Comparison of ENCODE assay signal across 11 cellular contexts in genomic region chr7:93016085-93016471, GRCh38.
DNase-seq lines count a peak whose midpoint lies in the region; ATAC-seq, FAIRE-seq and TF ChIP-seq lines count a peak whose summit lies in the region.
"Had no signal": no experiment of that assay in that cellular context is flagged by ENCODE, and none has a peak within 500 bp of the region (broad histone marks: within the 10 kb centered on the region; RNA-seq: fewer than 3 reads in every experiment).

No MANE protein-coding gene starts in this region.

- peak; percentile 34 for DNase-seq in GM03348 (ENCODE audit: low spot score)
- DNase-seq in NOMO-1 treated with dmso at 0.1 percent for 144 hours (lab: John Stamatoyannopoulos, UW; ENCODE audit: unreplicated experiment) = peak; percentile 97
- peak; percentile 57 for DNase-seq in endothelial cell of umbilical vein (ENCODE audit: low read depth, low spot score)
- DNase-seq in prostate gland (ENCODE audit: low spot score) = peak; percentile 11
- DNase-seq in activated gamma-delta T cell (lab: John Stamatoyannopoulos, UW) = no peak
- DNase-seq in H9 = no peak
- DNase-seq in NCI-H2196 treated with DMSO at 0.1 percent for 48 hours (lab: John Stamatoyannopoulos, UW; ENCODE audit: unreplicated experiment) = no peak
- DNase-seq: NCI-H1048; stimulated activated CD4-positive, alpha-beta T cell treated with anti-CD3 and anti-CD28 coated beads, Interleukin-4, amount 100 ng/mL, for 4 hours; T-helper 9 cell had no signal

- dilution Hi-C loops in endothelial cell of umbilical vein (cut with MboI; ENCODE audit: extremely low pct_ligation_motif_present, low sequenced_read_pairs) = no loop called here

- no peaks in the 10 kb centered on the region for H3K23me2 ChIP-seq in H9 (ENCODE audit: insufficient read length, low read depth, low read length, poor library complexity, severe bottlenecking)

- H3K79me2 ChIP-seq in endothelial cell of umbilical vein (ENCODE audit: control insufficient read depth, insufficient read depth, low read length) (no peaks in the 10 kb centered on the region), H9 (ENCODE audit: insufficient read depth, low read length) (no peaks in the 10 kb centered on the region)

- H3K27me3 ChIP-seq in endothelial cell of umbilical vein (ENCODE audit: control insufficient read depth in 2 of 2, insufficient read depth in 2 of 2, low read length in 2 of 2) = no peaks in the 10 kb centered on the region
- no peaks in the 10 kb centered on the region for H3K27me3 ChIP-seq in prostate gland (replicated peaks; ENCODE audit: insufficient read depth)
- H3K27me3 ChIP-seq in H9 (ENCODE audit: insufficient read depth, low read length) = no peaks in the 10 kb centered on the region

- H3K4me3 Mint-ChIP-seq in H9 = no peak overlapping the region

- no peak for ATAC-seq in GM18517 (IDR thresholded peaks at IDR 0.05; ENCODE audit: unreplicated experiment)

- no peak overlapping the region for H2BK5ac ChIP-seq in H9 (ENCODE audit: insufficient read length, low read length)

- H4K20me1 ChIP-seq in endothelial cell of umbilical vein (replicated peaks; ENCODE audit: control insufficient read depth, extremely low read depth, insufficient read depth, low read length) (no peaks in the 10 kb centered on the region), H9 (ENCODE audit: control insufficient read depth, insufficient read depth, insufficient read length) (no peaks in the 10 kb centered on the region)

- H2BK20ac ChIP-seq in H9 (ENCODE audit: low read depth, low read length, poor library complexity, severe bottlenecking) = no peak overlapping the region

- H3K27ac ChIP-seq in endothelial cell of umbilical vein (ENCODE audit: insufficient read depth, low read depth, low read length) (peak overlapping the region; percentile 89), prostate gland (no peak overlapping the region), H9 (ENCODE audit: insufficient read length, low read depth, low read length) (no peak overlapping the region)

- no peak overlapping the region for H2BK12ac ChIP-seq in H9 (ENCODE audit: insufficient read length, low read depth, low read length)

- H3K79me1 ChIP-seq in H9 (ENCODE audit: insufficient read depth, low read depth, low read length, poor library complexity, severe bottlenecking) = no peaks in the 10 kb centered on the region

- H3K4me3 ChIP-seq in endothelial cell of umbilical vein (replicated peaks in 1 of 3; ENCODE audit: insufficient read depth in 1 of 3, low read depth in 1 of 3, low read length in 3 of 3) (no peak overlapping the region), prostate gland (no peak overlapping the region)

- H3K9ac ChIP-seq in endothelial cell of umbilical vein (replicated peaks; ENCODE audit: extremely low read depth, insufficient read depth, low read length) (peak overlapping the region; percentile 69), H9 (ENCODE audit: extremely low read depth, insufficient read length, low read length) (no peak overlapping the region)

- H2BK120ac ChIP-seq in H9 (ENCODE audit: low read depth, low read length, poor library complexity, severe bottlenecking) = no peak overlapping the region

- H3K4me2 ChIP-seq in endothelial cell of umbilical vein (ENCODE audit: insufficient read depth, low read length) (peak overlapping the region; percentile 53), H9 (ENCODE audit: insufficient read depth, insufficient read length, low read length) (no peak overlapping the region)

- no peak overlapping the region for H3K23ac ChIP-seq in H9 (ENCODE audit: insufficient read length, low read depth, low read length)

- no peaks in the 10 kb centered on the region for H3K9me3 Mint-ChIP-seq in H9

- no peaks in the 10 kb centered on the region for H3K36me3 Mint-ChIP-seq in H9 (ENCODE audit: insufficient read depth in 1 of 3, low read depth in 3 of 3)

- H3K9me3 ChIP-seq in endothelial cell of umbilical vein (replicated peaks; ENCODE audit: control insufficient read depth, insufficient read depth, low read length) (no peaks in the 10 kb centered on the region), prostate gland (no peaks in the 10 kb centered on the region), H9 (ENCODE audit: control insufficient read depth, low read depth, low read length) (no peaks in the 10 kb centered on the region)

- H3T11ph ChIP-seq in H9 (ENCODE audit: low read length) = no peak overlapping the region

- TF ChIP-seq CTCF in endothelial cell of umbilical vein (IDR thresholded peaks at IDR 0.05; ENCODE audit: extremely low read depth in 1 of 2, insufficient read depth in 1 of 2, low read depth in 1 of 2, low read length in 2 of 2) = no peak
- no peak for TF ChIP-seq CTCF in prostate gland (IDR thresholded peaks at IDR 0.05)
- TF ChIP-seq CTCF in H9 (conservative IDR thresholded peaks at IDR 0.05) = no peak

- H3K36me3 ChIP-seq in endothelial cell of umbilical vein (ENCODE audit: control insufficient read depth in 2 of 2, extremely low read depth in 1 of 2, insufficient read depth in 2 of 2, low read length in 2 of 2) = no peaks in the 10 kb centered on the region
- no peaks in the 10 kb centered on the region for H3K36me3 ChIP-seq in prostate gland

- H3K9me1 ChIP-seq in endothelial cell of umbilical vein (replicated peaks; ENCODE audit: control insufficient read depth, extremely low read depth, insufficient read depth, low read length) = no peaks in the 10 kb centered on the region

- no peak overlapping the region for H3K18ac ChIP-seq in H9 (ENCODE audit: insufficient read length, low read depth, low read length)

- H2AFZ ChIP-seq in endothelial cell of umbilical vein (ENCODE audit: low read depth, low read length) (peak overlapping the region; percentile 87), H9 (ENCODE audit: low read length) (no peak overlapping the region)

- 9% methylated on average over 4 of the region's 4 CpGs for WGBS in prostate gland
- WGBS in H9 (ENCODE audit: extremely low coverage, insufficient read length, low lambda C conversion rate) = no CpG with 5 or more reads among the region's 4 CpGs

- CTCF ChIA-PET in endothelial cell of umbilical vein (lab: Charles Lee) = interaction anchor here (0.7 to 1.4 kb wide), 2 partner anchors 41 to 383 kb away, joined by 3 read pairs; no protein-coding TSS in a partner anchor

- H3K14ac ChIP-seq in H9 (ENCODE audit: insufficient read depth, low read length) = no peak overlapping the region

- H3K4ac ChIP-seq in H9 (ENCODE audit: low read depth, low read length) = no peak overlapping the region

- no peak overlapping the region for H2AK5ac ChIP-seq in H9 (ENCODE audit: insufficient read length, low read length)

- H4K5ac ChIP-seq in H9 (ENCODE audit: insufficient read length, low read depth, low read length) = no peak overlapping the region

- H3K4me1 ChIP-seq in endothelial cell of umbilical vein (ENCODE audit: control insufficient read depth, extremely low read depth, insufficient read depth, low read length) = peaks cover 52% of the 10 kb centered on the region
- no peaks in the 10 kb centered on the region for H3K4me1 ChIP-seq in prostate gland (replicated peaks)
- H3K4me1 ChIP-seq in H9 (ENCODE audit: insufficient read depth, low read length) = no peaks in the 10 kb centered on the region

- H4K91ac ChIP-seq in H9 (ENCODE audit: insufficient read length, low read depth, low read length) = no peak overlapping the region

- FAIRE-seq in endothelial cell of umbilical vein (lab: Jason Lieb, UNC) = peak; percentile 48

- TF ChIP-seq POLR2A in endothelial cell of umbilical vein (IDR thresholded peaks at IDR 0.05; ENCODE audit: low read depth, low read length) = no peak
- TF ChIP-seq POLR2A in prostate gland (IDR thresholded peaks at IDR 0.05) = no peak

- intact Hi-C loops in endothelial cell of umbilical vein (cut with micrococcal nuclease) (loop anchor here (5.0 kb wide), 1 partner anchor 211 kb away; the partner anchor contains the start of gene HEPACAM2), prostate gland (cut with DNase I) (no loop called here)

- no peak overlapping the region for H2BK15ac ChIP-seq in H9 (ENCODE audit: low read depth, low read length)

- POLR2A ChIA-PET in endothelial cell of umbilical vein (lab: Charles Lee) = no interaction called here

- H3K27me3 Mint-ChIP-seq in H9 (ENCODE audit: low read depth) = peaks cover 2% of the 10 kb centered on the region; the same call in 1 of the 2 replicates

- BruUV-seq in endothelial cell of umbilical vein (replicated peaks; lab: Mats Ljungman, UMichigan) = no TSS peak

- no peak overlapping the region for H3K56ac ChIP-seq in H9 (ENCODE audit: insufficient read length, low read depth, low read length)

- peaks cover 16 to 17% of the 10 kb centered on the region in 2 experiments; a peak in 3 of 4 replicates for H3K4me1 Mint-ChIP-seq in H9

- H3K27ac Mint-ChIP-seq in H9 = peak overlapping the region in 1 of 3 experiments; percentile 2; a peak in 1 of 7 replicates

- H4K8ac ChIP-seq in H9 (replicated peaks; ENCODE audit: insufficient read length, low read depth, low read length) = no peak overlapping the region

TF ChIP-seq in endothelial cell of umbilical vein, 7 proteins besides CTCF, POLR2A, EP300 and RAD21:
- TF ChIP-seq JUN (IDR thresholded peaks at IDR 0.05; ENCODE audit: borderline replicate concordance, insufficient read depth, insufficient read length, low read depth) (no peak), GATA2 (IDR thresholded peaks at IDR 0.05; ENCODE audit: insufficient read depth, insufficient read length, low read depth, low read length) (peak; percentile 14)

Comparison
In these comparisons a context has a peak if more than half of its experiments do, and no peak if none do; other contexts are left out.
1. DNase-seq: peak in GM03348 (single experiment), NOMO-1 treated with dmso at 0.1 percent for 144 hours (single experiment), endothelial cell of umbilical vein (single experiment) and prostate gland (single experiment); none in activated gamma-delta T cell (single experiment), H9 (single experiment) and NCI-H2196 treated with DMSO at 0.1 percent for 48 hours (single experiment).